In the genomic region with DNA sequence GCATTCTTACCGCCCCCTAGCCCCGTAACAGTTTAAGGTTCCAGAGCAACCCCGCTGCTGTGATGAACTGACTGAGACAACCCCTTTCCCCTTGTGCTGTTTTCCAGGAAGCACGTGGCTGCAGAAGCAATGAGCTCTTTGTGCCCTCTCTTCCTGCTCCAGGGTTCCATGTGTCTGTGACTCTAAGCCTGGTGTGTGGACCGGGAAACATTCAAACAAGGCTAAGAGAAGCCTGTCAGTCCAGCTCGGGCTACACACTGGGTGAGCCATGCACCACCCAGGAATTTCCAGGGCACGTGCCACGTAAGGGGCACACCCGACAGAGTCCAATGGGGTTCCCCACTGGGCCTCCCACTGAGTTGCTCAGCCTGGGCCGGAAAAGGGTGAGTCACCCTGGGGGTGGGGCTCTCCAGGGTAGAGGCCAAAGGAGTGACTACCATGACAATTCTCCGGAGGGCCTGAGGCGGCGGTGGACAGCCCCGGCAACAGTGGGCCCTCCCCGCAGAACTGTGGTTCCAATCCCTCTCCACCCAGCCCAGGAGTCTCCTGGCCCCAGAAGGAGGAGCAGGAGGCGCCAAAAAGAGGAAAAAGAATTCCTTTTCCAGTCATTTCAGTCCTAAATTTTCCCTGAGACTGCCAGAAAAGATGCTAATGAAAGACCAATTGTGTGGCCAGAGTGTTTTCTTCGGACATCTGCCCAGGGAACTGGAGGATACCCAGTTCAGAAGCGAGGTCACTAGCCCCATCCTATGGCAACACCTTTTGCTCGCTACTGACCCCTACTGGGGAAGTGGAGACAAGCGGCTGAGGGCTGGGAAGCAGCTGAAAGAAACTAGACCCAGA, we compare ENCODE assay signal across 8 cellular contexts.
A peak's percentile ranks its signal among the peaks of the same experiment; 100 is the strongest.
DNase-seq lines count a peak whose midpoint lies in the region; ATAC-seq, FAIRE-seq and TF ChIP-seq lines count a peak whose summit lies in the region.

No MANE protein-coding gene starts in this region.

- peak; percentile 90 for ATAC-seq in GM19351 (IDR thresholded peaks at IDR 0.05; ENCODE audit: unreplicated experiment)
- ATAC-seq in HG03460 (IDR thresholded peaks at IDR 0.05; ENCODE audit: unreplicated experiment) = peak; percentile 89
- ATAC-seq in RWPE2 (ENCODE audit: low read depth) = peak; percentile 95

- H3K27me3 Mint-ChIP-seq in CD4-positive, alpha-beta memory T cell = peaks cover 2 to 3% of the 10 kb centered on the region in 2 donors

- H3K27me3 ChIP-seq in CD4-positive, alpha-beta memory T cell (ENCODE audit: insufficient read depth, low read length) = no peaks in the 10 kb centered on the region
- H3K27me3 ChIP-seq in RWPE2 (ENCODE audit: insufficient read depth, poor library complexity, severe bottlenecking) (no peaks in the 10 kb centered on the region), osteoblast (ENCODE audit: insufficient read depth, low read length) (no peaks in the 10 kb centered on the region), testis (no peaks in the 10 kb centered on the region)

- peaks cover 2 to 12% (median 8%) of the 10 kb centered on the region in 4 donors for H3K4me1 Mint-ChIP-seq in CD4-positive, alpha-beta memory T cell

- peak overlapping the region in 5 of 7 donors; percentile 31 to 72 (median 45) for H3K27ac Mint-ChIP-seq in CD4-positive, alpha-beta memory T cell

- no peaks in the 10 kb centered on the region for H4K20me1 ChIP-seq in osteoblast (ENCODE audit: insufficient read depth, low read length)

- POLR2A ChIA-PET in CD4-positive, alpha-beta memory T cell (lab: Charles Lee; ENCODE audit: partially characterized antibody) = interaction anchor here (0.6 to 4.1 kb wide), 15 partner anchors 9 to 505 kb away, joined by 3 to 46 read pairs (median 4); partner anchors contain the start of gene SERTAD2

- peaks cover 10% of the 10 kb centered on the region for H3K4me1 ChIP-seq in CD4-positive, alpha-beta memory T cell (ENCODE audit: insufficient read depth, low read length)
- H3K4me1 ChIP-seq in RWPE2 (ENCODE audit: insufficient read depth, poor library complexity, severe bottlenecking) = peaks cover 13% of the 10 kb centered on the region
- H3K4me1 ChIP-seq in osteoblast (ENCODE audit: insufficient read depth, low read length) = peaks cover 22% of the 10 kb centered on the region
- H3K4me1 ChIP-seq in testis = no peaks in the 10 kb centered on the region

- peak overlapping the region; percentile 71 for H3K4me2 ChIP-seq in osteoblast (ENCODE audit: insufficient read depth, low read length)

- peak; percentile 74 to 90 (median 75) for DNase-seq in CD4-positive, alpha-beta memory T cell
- DNase-seq in RWPE2 (ENCODE audit: low spot score) = peak; percentile 95
- peak; percentile 27 for DNase-seq in activated gamma-delta T cell (lab: John Stamatoyannopoulos, UW)
- peak; percentile 50 to 53 for DNase-seq in frontal cortex (ENCODE audit: low spot score in 2 of 2)
- peak; percentile 95 for DNase-seq in osteoblast (ENCODE audit: insufficient read length, low spot score, missing footprints)
- peak; percentile 84 for DNase-seq in testis

- TF ChIP-seq CTCF in RWPE2 (IDR thresholded peaks at IDR 0.05; ENCODE audit: poor library complexity, severe bottlenecking) = peak; percentile 80
- TF ChIP-seq CTCF in osteoblast (IDR thresholded peaks at IDR 0.05; ENCODE audit: extremely low read depth, low read depth, low read length) = peak; percentile 99
- peak; percentile 55 to 77 (median 66) for TF ChIP-seq CTCF in testis (IDR thresholded peaks at IDR 0.05)

- WGBS in testis, 2 donors = 37 to 57% methylated on average over 8 to 17 of the region's 20 CpGs

- intact Hi-C loops in CD4-positive, alpha-beta memory T cell (cut with micrococcal nuclease) = loop anchor here (1.0 to 2.0 kb wide), 8 partner anchors 11 to 307 kb away; partner anchors contain the start of genes AFTPH and SERTAD2
- intact Hi-C loops in testis (cut with DNase I; ENCODE audit: low total_unique reads) = no loop called here

- CTCF ChIA-PET in CD4-positive, alpha-beta memory T cell (lab: Charles Lee; ENCODE audit: partially characterized antibody) = interaction anchor here (0.6 to 6.2 kb wide), 38 partner anchors 8 to 308 kb away, joined by 3 to 98 read pairs (median 4); partner anchors contain the start of genes AFTPH and SERTAD2

- no peaks in the 10 kb centered on the region for H3K9me3 Mint-ChIP-seq in CD4-positive, alpha-beta memory T cell

- no peaks in the 10 kb centered on the region for H3K36me3 ChIP-seq in CD4-positive, alpha-beta memory T cell (ENCODE audit: insufficient read depth, low read length)
- no peaks in the 10 kb centered on the region for H3K36me3 ChIP-seq in RWPE2 (ENCODE audit: low read depth)
- no peaks in the 10 kb centered on the region for H3K36me3 ChIP-seq in osteoblast (ENCODE audit: insufficient read depth, low read length)
- no peaks in the 10 kb centered on the region for H3K36me3 ChIP-seq in testis (ENCODE audit: low read depth, missing control alignments)

- H3K9me3 ChIP-seq in CD4-positive, alpha-beta memory T cell (ENCODE audit: control insufficient read depth in 1 of 2, low read length in 2 of 2) = no peaks in the 10 kb centered on the region
- H3K9me3 ChIP-seq in RWPE2 (ENCODE audit: severe bottlenecking) (no peaks in the 10 kb centered on the region), osteoblast (ENCODE audit: low read depth, low read length) (no peaks in the 10 kb centered on the region), testis (no peaks in the 10 kb centered on the region)

- H3K4me3 Mint-ChIP-seq in CD4-positive, alpha-beta memory T cell = peak overlapping the region; percentile 19 to 78 (median 66)

- TF ChIP-seq POLR2A in testis (IDR thresholded peaks at IDR 0.05) = no peak

- H3K36me3 Mint-ChIP-seq in CD4-positive, alpha-beta memory T cell = no peaks in the 10 kb centered on the region

- H3K79me2 ChIP-seq in osteoblast (ENCODE audit: insufficient read depth, low read length) = no peaks in the 10 kb centered on the region

- H3K27ac ChIP-seq in CD4-positive, alpha-beta memory T cell (ENCODE audit: low read depth, low read length) = no peak overlapping the region
- H3K27ac ChIP-seq in RWPE2 (ENCODE audit: poor library complexity, severe bottlenecking) (peak overlapping the region; percentile 53), osteoblast (ENCODE audit: low read depth, low read length) (peak overlapping the region; percentile 88), testis (peak overlapping the region in 1 of 2 donors; percentile 42)

- FAIRE-seq in frontal cortex (lab: Jason Lieb, UNC) = no peak

- H2AFZ ChIP-seq in osteoblast (ENCODE audit: low read length) = peak overlapping the region; percentile 72

- peak overlapping the region; percentile 22 to 48 for H3K4me3 ChIP-seq in CD4-positive, alpha-beta memory T cell (ENCODE audit: low read length in 2 of 2)
- H3K4me3 ChIP-seq in RWPE2 (ENCODE audit: severe bottlenecking) (no peak overlapping the region), osteoblast (ENCODE audit: insufficient read depth, low read length) (peak overlapping the region; percentile 44), testis (no peak overlapping the region)

Comparison
In these comparisons a context has a peak if more than half of its experiments do, and no peak if none do; other contexts are left out.
1. DNase-seq: peak in every context shown above with its lines; median percentile 95 in RWPE2; 95 in osteoblast; 84 in testis; 75 in CD4-positive, alpha-beta memory T cell; 52 in frontal cortex; 27 in activated gamma-delta T cell.
2. H3K4me3 ChIP-seq: peak in CD4-positive, alpha-beta memory T cell (2 of 2) and osteoblast (single experiment); none in RWPE2 (single experiment) and testis (0 of 2).
3. Peak in every context shown above with its lines, with median percentiles within 50 percentile points of each other: ATAC-seq and CTCF ChIP-seq.